ENCODE assay signal across 22 cellular contexts in the genomic region with DNA sequence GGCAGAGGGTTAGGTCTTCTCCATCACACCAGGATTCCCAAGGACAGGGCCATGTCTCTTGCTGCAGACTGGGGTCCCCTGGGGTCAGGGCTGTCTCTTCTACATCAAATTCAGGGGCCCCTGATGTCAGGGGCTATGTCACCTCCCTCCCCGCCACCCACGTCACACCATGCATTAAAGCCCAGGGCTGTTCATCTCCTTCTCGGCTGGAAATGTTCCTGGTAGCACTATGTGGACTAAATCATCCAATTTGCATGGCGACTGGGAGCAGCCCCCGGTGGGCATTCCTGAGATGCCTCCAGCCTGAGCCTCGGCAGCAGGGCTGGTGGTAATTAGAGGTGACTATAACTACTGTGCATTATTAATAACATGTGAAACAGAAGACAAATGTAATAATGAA.
"Had no signal": no experiment of that assay in that cellular context is flagged by ENCODE, and none has a peak within 500 bp of the region (broad histone marks: within the 10 kb centered on the region; RNA-seq: fewer than 3 reads in every experiment).

No MANE protein-coding gene starts in this region.

- DNase-seq: activated CD4-positive, alpha-beta memory T cell treated with anti-CD3 and anti-CD28 coated beads, Interleukin-2, amount 10 ng/mL, durations not matched to agents 7 days and 5 days; activated CD4-positive, alpha-beta T cell treated with anti-CD3 and anti-CD28 coated beads for 4 hours; activated effector memory CD4-positive, alpha-beta T cell treated with Interleukin-2 at 50 U/mL for 16 hours; activated T-cell treated with anti-CD3 and anti-CD28 coated beads, Interleukin-2, amount 50 U/mL, for 24 hours; amniotic stem cell; body of pancreas; esophagus squamous epithelium; glutamatergic neuron; left cardiac atrium; lower lobe of right lung; mucosa of descending colon; naive thymus-derived CD4-positive, alpha-beta T cell; small intestine; stimulated activated CD4-positive, alpha-beta T cell treated with anti-CD3 and anti-CD28 coated beads, Interleukin-4, amount 100 ng/mL, for 4 hours; stimulated activated CD8-positive, alpha-beta memory T cell treated with anti-CD3 and anti-CD28 coated beads, Interleukin-4, amount 100 ng/mL, for 48 hours; stimulated activated naive CD4-positive, alpha-beta T cell treated with Interleukin-2 at 50 U/mL for 16 hours; T-helper 2 cell; transverse colon had no signal

- H3K27ac ChIP-seq: body of pancreas, coronary artery, esophagus squamous epithelium, lower lobe of right lung, parathyroid adenoma, right atrium auricular region, transverse colon had no signal

- H3K27me3 ChIP-seq: body of pancreas, right atrium auricular region had no signal

- H3K36me3 ChIP-seq: esophagus squamous epithelium, lower lobe of right lung, right atrium auricular region, transverse colon had no signal

- H3K9ac ChIP-seq: parathyroid adenoma had no signal

- H3K4me3 ChIP-seq: body of pancreas, coronary artery, esophagus squamous epithelium, lower lobe of right lung, mucosa of descending colon, right atrium auricular region, transverse colon had no signal

- FAIRE-seq: endothelial cell of umbilical vein, small intestine had no signal

- H3K79me2 ChIP-seq: parathyroid adenoma had no signal

- H2AFZ ChIP-seq: parathyroid adenoma had no signal

- H3K9me3 ChIP-seq: body of pancreas, esophagus squamous epithelium, lower lobe of right lung, mucosa of descending colon, right atrium auricular region, transverse colon had no signal

- H3K4me1 ChIP-seq: body of pancreas, esophagus squamous epithelium, lower lobe of right lung, parathyroid adenoma, right atrium auricular region, transverse colon had no signal
